Comparison of ENCODE assay signal across 1 cellular context in the genomic region with DNA sequence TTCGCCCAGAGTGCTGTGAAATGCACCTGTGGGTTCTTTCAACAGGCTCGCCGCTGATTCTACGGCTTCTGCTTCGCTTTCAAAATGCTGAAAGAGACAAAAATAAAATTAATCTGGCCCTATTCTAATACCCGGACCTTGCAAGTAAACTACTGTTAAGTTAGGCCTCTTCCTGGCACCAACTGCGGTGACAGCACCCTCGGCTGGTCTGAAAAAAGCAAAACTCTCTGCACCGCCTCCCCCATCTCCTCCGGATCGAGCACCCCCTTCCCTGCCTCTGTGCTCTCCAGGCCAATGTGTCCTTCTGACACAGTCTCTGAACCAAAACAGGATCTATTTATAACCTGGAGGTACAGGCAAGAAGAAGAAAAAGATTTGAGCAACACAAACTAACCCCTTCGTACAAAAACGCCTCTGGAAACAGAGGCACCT.
TF ChIP-seq lines count a peak whose summit lies in the region.

No MANE protein-coding gene starts in this region.

TF ChIP-seq in HepG2, 621 proteins besides CTCF, POLR2A, EP300 and RAD21:
- TF ChIP-seq YEATS2 (CRISPR knock-in tag; IDR thresholded peaks at IDR 0.05; ENCODE audit: borderline replicate concordance) (0 out of 2 replicates have a peak, but pooled peaks have one; percentile 8), RORA (CRISPR knock-in tag; IDR thresholded peaks at IDR 0.05) (no peak), KLF16 (CRISPR knock-in tag; IDR thresholded peaks at IDR 0.05) (0 out of 4 replicates have a peak, but pooled peaks of 1 of the 2 experiments have one; percentile 9), STAG1 (CRISPR knock-in tag; IDR thresholded peaks at IDR 0.05) (peak; percentile 31; the same call in 1 of the 2 replicates), RARG (CRISPR knock-in tag; IDR thresholded peaks at IDR 0.05; ENCODE audit: low read depth) (0 out of 2 replicates have a peak, but pooled peaks have one; percentile 26), ZFX (CRISPR knock-in tag; IDR thresholded peaks at IDR 0.05; ENCODE audit: low read depth) (peak; percentile 78), SAP130 (CRISPR knock-in tag; IDR thresholded peaks at IDR 0.05; ENCODE audit: low read depth) (0 out of 2 replicates have a peak, but pooled peaks have one; percentile 10), ZNF776 (CRISPR knock-in tag; IDR thresholded peaks at IDR 0.05) (no peak), NAIF1 (CRISPR knock-in tag; IDR thresholded peaks at IDR 0.05; ENCODE audit: borderline replicate concordance) (no peak)
- TF ChIP-seq, protein P1, sequence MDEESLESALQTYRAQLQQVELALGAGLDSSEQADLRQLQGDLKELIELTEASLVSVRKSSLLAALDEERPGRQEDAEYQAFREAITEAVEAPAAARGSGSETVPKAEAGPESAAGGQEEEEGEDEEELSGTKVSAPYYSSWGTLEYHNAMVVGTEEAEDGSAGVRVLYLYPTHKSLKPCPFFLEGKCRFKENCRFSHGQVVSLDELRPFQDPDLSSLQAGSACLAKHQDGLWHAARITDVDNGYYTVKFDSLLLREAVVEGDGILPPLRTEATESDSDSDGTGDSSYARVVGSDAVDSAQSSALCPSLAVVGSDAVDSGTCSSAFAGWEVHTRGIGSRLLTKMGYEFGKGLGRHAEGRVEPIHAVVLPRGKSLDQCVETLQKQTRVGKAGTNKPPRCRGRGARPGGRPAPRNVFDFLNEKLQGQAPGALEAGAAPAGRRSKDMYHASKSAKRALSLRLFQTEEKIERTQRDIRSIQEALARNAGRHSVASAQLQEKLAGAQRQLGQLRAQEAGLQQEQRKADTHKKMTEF (CRISPR knock-in tag; IDR thresholded peaks at IDR 0.05) = peak; percentile 14; the same call in 1 of the 2 replicates
